ENCODE assay signal across 3 cellular contexts in the genomic region with DNA sequence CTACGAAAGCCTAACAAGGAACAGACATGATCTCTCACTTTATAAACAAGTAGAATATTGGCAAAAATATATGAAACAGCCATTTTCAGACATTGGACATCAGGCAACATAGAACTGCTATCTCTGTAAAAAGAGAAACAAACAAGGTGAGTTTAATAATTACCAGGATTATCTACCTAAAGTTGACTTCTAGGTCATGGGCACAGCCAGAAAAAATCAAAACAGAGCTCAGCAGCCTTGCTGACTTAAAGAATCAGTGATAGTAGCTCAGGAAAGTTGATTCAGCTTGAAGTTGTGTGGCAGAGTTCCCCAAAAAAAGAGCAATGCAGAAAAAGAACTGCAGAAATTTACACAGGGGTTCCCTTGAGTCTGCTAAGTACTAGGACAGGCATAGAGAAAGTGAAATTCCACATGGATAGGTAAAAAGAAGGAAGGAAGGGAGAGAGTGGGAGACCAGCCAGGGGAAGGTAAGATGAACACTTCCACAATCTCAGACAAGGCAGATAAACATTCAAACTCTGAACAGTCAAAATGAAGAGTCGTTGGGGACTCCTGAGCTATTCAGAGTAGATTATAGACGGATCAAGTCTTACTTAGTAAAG.
A peak's percentile ranks its signal among the peaks of the same experiment; 100 is the strongest.
TF ChIP-seq lines count a peak whose summit lies in the region.

No MANE protein-coding gene starts in this region.

TF ChIP-seq in A549, 52 proteins besides CTCF, POLR2A, EP300 and RAD21 (continued from another document):
- TF ChIP-seq ZFP36 (IDR thresholded peaks at IDR 0.05; ENCODE audit: borderline replicate concordance, partially characterized antibody): no peak
- TF ChIP-seq FOSL2 (IDR thresholded peaks at IDR 0.05): no peak
- no peak for TF ChIP-seq FOSL2 (CRISPR knock-in tag; IDR thresholded peaks at IDR 0.05)
- TF ChIP-seq EHF (CRISPR knock-in tag; IDR thresholded peaks at IDR 0.05): no peak
- no peak for TF ChIP-seq NR3C1 (IDR thresholded peaks at IDR 0.05)
- no peak for TF ChIP-seq ESRRA (IDR thresholded peaks at IDR 0.05; ENCODE audit: borderline replicate concordance, low read length)
- no peak for TF ChIP-seq FOSB (CRISPR knock-in tag; IDR thresholded peaks at IDR 0.05)
- TF ChIP-seq ZNF302 (CRISPR knock-in tag; IDR thresholded peaks at IDR 0.05): no peak
- TF ChIP-seq JUN (IDR thresholded peaks at IDR 0.05): no peak

TF ChIP-seq in WTC11, 78 proteins besides CTCF, POLR2A, EP300 and RAD21 (continued from another document):
- TF ChIP-seq FOXP4 (CRISPR knock-in tag; IDR thresholded peaks at IDR 0.05): no peak
- no peak for TF ChIP-seq ZNF138 (CRISPR knock-in tag; conservative IDR thresholded peaks at IDR 0.05)
- TF ChIP-seq SOX15 (CRISPR knock-in tag; IDR thresholded peaks at IDR 0.05): no peak
- TF ChIP-seq E2F5 (CRISPR knock-in tag; IDR thresholded peaks at IDR 0.05): no peak
- TF ChIP-seq, protein P1, sequence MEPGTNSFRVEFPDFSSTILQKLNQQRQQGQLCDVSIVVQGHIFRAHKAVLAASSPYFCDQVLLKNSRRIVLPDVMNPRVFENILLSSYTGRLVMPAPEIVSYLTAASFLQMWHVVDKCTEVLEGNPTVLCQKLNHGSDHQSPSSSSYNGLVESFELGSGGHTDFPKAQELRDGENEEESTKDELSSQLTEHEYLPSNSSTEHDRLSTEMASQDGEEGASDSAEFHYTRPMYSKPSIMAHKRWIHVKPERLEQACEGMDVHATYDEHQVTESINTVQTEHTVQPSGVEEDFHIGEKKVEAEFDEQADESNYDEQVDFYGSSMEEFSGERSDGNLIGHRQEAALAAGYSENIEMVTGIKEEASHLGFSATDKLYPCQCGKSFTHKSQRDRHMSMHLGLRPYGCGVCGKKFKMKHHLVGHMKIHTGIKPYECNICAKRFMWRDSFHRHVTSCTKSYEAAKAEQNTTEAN (CRISPR knock-in tag; IDR thresholded peaks at IDR 0.05): no peak
- no peak for TF ChIP-seq JUN (CRISPR knock-in tag; IDR thresholded peaks at IDR 0.05)
- TF ChIP-seq, protein P2, sequence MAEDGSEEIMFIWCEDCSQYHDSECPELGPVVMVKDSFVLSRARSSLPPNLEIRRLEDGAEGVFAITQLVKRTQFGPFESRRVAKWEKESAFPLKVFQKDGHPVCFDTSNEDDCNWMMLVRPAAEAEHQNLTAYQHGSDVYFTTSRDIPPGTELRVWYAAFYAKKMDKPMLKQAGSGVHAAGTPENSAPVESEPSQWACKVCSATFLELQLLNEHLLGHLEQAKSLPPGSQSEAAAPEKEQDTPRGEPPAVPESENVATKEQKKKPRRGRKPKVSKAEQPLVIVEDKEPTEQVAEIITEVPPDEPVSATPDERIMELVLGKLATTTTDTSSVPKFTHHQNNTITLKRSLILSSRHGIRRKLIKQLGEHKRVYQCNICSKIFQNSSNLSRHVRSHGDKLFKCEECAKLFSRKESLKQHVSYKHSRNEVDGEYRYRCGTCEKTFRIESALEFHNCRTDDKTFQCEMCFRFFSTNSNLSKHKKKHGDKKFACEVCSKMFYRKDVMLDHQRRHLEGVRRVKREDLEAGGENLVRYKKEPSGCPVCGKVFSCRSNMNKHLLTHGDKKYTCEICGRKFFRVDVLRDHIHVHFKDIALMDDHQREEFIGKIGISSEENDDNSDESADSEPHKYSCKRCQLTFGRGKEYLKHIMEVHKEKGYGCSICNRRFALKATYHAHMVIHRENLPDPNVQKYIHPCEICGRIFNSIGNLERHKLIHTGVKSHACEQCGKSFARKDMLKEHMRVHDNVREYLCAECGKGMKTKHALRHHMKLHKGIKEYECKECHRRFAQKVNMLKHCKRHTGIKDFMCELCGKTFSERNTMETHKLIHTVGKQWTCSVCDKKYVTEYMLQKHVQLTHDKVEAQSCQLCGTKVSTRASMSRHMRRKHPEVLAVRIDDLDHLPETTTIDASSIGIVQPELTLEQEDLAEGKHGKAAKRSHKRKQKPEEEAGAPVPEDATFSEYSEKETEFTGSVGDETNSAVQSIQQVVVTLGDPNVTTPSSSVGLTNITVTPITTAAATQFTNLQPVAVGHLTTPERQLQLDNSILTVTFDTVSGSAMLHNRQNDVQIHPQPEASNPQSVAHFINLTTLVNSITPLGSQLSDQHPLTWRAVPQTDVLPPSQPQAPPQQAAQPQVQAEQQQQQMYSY (CRISPR knock-in tag; IDR thresholded peaks at IDR 0.05): no peak
- TF ChIP-seq SP1 (CRISPR knock-in tag; conservative IDR thresholded peaks at IDR 0.05): no peak
- TF ChIP-seq TEAD4 (CRISPR knock-in tag; IDR thresholded peaks at IDR 0.05): no peak
- TF ChIP-seq MXD4 (CRISPR knock-in tag; IDR thresholded peaks at IDR 0.05; ENCODE audit: borderline replicate concordance): no peak
- no peak for TF ChIP-seq ELF4 (CRISPR knock-in tag; IDR thresholded peaks at IDR 0.05; ENCODE audit: low read depth)
- no peak for TF ChIP-seq OVOL2 (CRISPR knock-in tag; IDR thresholded peaks at IDR 0.05; ENCODE audit: borderline replicate concordance)
- no peak for TF ChIP-seq FOXJ3 (CRISPR knock-in tag; IDR thresholded peaks at IDR 0.05; ENCODE audit: borderline replicate concordance)
- TF ChIP-seq RELA (CRISPR knock-in tag; IDR thresholded peaks at IDR 0.05; ENCODE audit: borderline replicate concordance): no peak

TF ChIP-seq in liver, 16 proteins besides CTCF, POLR2A, EP300 and RAD21 (continued from another document):
- TF ChIP-seq, protein P3, sequence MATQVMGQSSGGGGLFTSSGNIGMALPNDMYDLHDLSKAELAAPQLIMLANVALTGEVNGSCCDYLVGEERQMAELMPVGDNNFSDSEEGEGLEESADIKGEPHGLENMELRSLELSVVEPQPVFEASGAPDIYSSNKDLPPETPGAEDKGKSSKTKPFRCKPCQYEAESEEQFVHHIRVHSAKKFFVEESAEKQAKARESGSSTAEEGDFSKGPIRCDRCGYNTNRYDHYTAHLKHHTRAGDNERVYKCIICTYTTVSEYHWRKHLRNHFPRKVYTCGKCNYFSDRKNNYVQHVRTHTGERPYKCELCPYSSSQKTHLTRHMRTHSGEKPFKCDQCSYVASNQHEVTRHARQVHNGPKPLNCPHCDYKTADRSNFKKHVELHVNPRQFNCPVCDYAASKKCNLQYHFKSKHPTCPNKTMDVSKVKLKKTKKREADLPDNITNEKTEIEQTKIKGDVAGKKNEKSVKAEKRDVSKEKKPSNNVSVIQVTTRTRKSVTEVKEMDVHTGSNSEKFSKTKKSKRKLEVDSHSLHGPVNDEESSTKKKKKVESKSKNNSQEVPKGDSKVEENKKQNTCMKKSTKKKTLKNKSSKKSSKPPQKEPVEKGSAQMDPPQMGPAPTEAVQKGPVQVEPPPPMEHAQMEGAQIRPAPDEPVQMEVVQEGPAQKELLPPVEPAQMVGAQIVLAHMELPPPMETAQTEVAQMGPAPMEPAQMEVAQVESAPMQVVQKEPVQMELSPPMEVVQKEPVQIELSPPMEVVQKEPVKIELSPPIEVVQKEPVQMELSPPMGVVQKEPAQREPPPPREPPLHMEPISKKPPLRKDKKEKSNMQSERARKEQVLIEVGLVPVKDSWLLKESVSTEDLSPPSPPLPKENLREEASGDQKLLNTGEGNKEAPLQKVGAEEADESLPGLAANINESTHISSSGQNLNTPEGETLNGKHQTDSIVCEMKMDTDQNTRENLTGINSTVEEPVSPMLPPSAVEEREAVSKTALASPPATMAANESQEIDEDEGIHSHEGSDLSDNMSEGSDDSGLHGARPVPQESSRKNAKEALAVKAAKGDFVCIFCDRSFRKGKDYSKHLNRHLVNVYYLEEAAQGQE (IDR thresholded peaks at IDR 0.05): no peak
- TF ChIP-seq JUND (IDR thresholded peaks at IDR 0.05): peak in 1 of 2 donors; percentile 15
- peak; percentile 46 for TF ChIP-seq YY1 (IDR thresholded peaks at IDR 0.05)
- no peak for TF ChIP-seq MAX (IDR thresholded peaks at IDR 0.05)
- TF ChIP-seq SP1 (IDR thresholded peaks at IDR 0.05): peak; percentile 62
- peak; percentile 11 for TF ChIP-seq FOXA2 (IDR thresholded peaks at IDR 0.05)
- peak; percentile 40 to 48 for TF ChIP-seq HNF4A (conservative IDR thresholded peaks at IDR 0.05)
- no peak for TF ChIP-seq GABPA (IDR thresholded peaks at IDR 0.05 in 1 of 2, conservative IDR thresholded peaks at IDR 0.05 in 1 of 2)
- no peak for TF ChIP-seq HNF4G (IDR thresholded peaks at IDR 0.05)
- no peak for TF ChIP-seq TAF1 (conservative IDR thresholded peaks at IDR 0.05)
- TF ChIP-seq EGR1 (IDR thresholded peaks at IDR 0.05; ENCODE audit: low read depth in 2 of 2): no peak
- peak; percentile 69 to 82 for TF ChIP-seq RXRA (IDR thresholded peaks at IDR 0.05)
- no peak for TF ChIP-seq NR2F2 (IDR thresholded peaks at IDR 0.05)
